Comparison of ENCODE assay signal across 26 cellular contexts in genomic region chr12:131290255-131290959, GRCh38.
DNase-seq lines count a peak whose midpoint lies in the region; ATAC-seq, FAIRE-seq and TF ChIP-seq lines count a peak whose summit lies in the region.
"Had no signal": no experiment of that assay in that cellular context is flagged by ENCODE, and none has a peak within 500 bp of the region (broad histone marks: within the 10 kb centered on the region; RNA-seq: fewer than 3 reads in every experiment).

No MANE protein-coding gene starts in this region.

- peak; percentile 12 for DNase-seq in activated CD8-positive, alpha-beta memory T cell treated with anti-CD3 and anti-CD28 coated beads, Interleukin-2, amount 10 ng/mL, durations not matched to agents 7 days and 5 days
- no peak for DNase-seq in activated CD8-positive, alpha-beta memory T cell treated with anti-CD3 and anti-CD28 coated beads for 24 hours
- DNase-seq in HTR-8/SVneo (ENCODE audit: insufficient read length, low spot score) (no peak), kidney (peak; percentile 4), posterior vena cava (ENCODE audit: low spot score) (peak; percentile 10), NCI-H2171 (lab: John Stamatoyannopoulos, UW) (no peak)
- DNase-seq: CD4-positive, CD25-positive, alpha-beta regulatory T cell; COR-L47; DMS 273 treated with DMSO at 0.1 percent for 48 hours; DND-41; H9; Kasumi-1; MG63; NCI-H1048; NCI-H1436; NCI-H2029 treated with DMSO at 0.1 percent for 48 hours; NCI-H2171 treated with DMSO at 0.1 percent for 48 hours; NCI-H446; NCI-H69 had no signal

- no peaks in the 10 kb centered on the region for H3K27me3 Mint-ChIP-seq in activated CD8-positive, alpha-beta memory T cell treated with anti-CD3 and anti-CD28 coated beads, Interleukin-2, amount 10 ng/mL, durations not matched to agents 7 days and 5 days
- H3K27me3 Mint-ChIP-seq: CD4-positive, CD25-positive, alpha-beta regulatory T cell; IgD-negative memory B cell had no signal

- H3K36me3 ChIP-seq in kidney (ENCODE audit: control insufficient read depth in 1 of 2, insufficient read depth in 2 of 2, low read length in 2 of 2): no peaks in the 10 kb centered on the region
- H3K36me3 ChIP-seq: MG63 had no signal

- H3K9me3 ChIP-seq in kidney (ENCODE audit: control insufficient read depth in 1 of 2, low read length in 2 of 2): no peaks in the 10 kb centered on the region
- H3K9me3 ChIP-seq: MG63 had no signal

- TF ChIP-seq CTCF in kidney (IDR thresholded peaks at IDR 0.05; ENCODE audit: borderline replicate concordance, extremely low read depth, insufficient read depth): no peak

- H3K9ac ChIP-seq in kidney (ENCODE audit: low read length in 2 of 2): no peak overlapping the region

- no peak overlapping the region for H3K27ac ChIP-seq in kidney (ENCODE audit: low read depth in 2 of 2, low read length in 2 of 2)
- H3K27ac ChIP-seq: 22Rv1, HL-60 had no signal

- no peaks in the 10 kb centered on the region for H3K4me1 ChIP-seq in kidney (ENCODE audit: control insufficient read depth in 1 of 2, insufficient read depth in 1 of 2, low read depth in 1 of 2, low read length in 2 of 2)

- FAIRE-seq in HTR-8/SVneo (lab: Jason Lieb, UNC): peak; percentile 98
- no peak for FAIRE-seq in kidney (lab: Jason Lieb, UNC)

- no peak overlapping the region for H3K4me3 ChIP-seq in kidney (ENCODE audit: low read length in 2 of 2)
- H3K4me3 ChIP-seq: MG63 had no signal

- H3K9me3 Mint-ChIP-seq in activated CD8-positive, alpha-beta memory T cell treated with anti-CD3 and anti-CD28 coated beads, Interleukin-2, amount 10 ng/mL, durations not matched to agents 7 days and 5 days (ENCODE audit: low read depth): no peaks in the 10 kb centered on the region

- intact Hi-C loops in kidney (cut with DNase I): no loop called here
- intact Hi-C loops in posterior vena cava (cut with DNase I): no loop called here

- H3K4me1 Mint-ChIP-seq in activated CD8-positive, alpha-beta memory T cell treated with anti-CD3 and anti-CD28 coated beads, Interleukin-2, amount 10 ng/mL, durations not matched to agents 7 days and 5 days: no peaks in the 10 kb centered on the region
- H3K4me1 Mint-ChIP-seq: B cell; CD4-positive, CD25-positive, alpha-beta regulatory T cell had no signal

- H3K27ac Mint-ChIP-seq in activated CD8-positive, alpha-beta memory T cell treated with anti-CD3 and anti-CD28 coated beads, Interleukin-2, amount 10 ng/mL, durations not matched to agents 7 days and 5 days: no peak overlapping the region
- H3K27ac Mint-ChIP-seq: B cell; CD4-positive, CD25-positive, alpha-beta regulatory T cell had no signal

- CTCF ChIA-PET in activated CD8-positive, alpha-beta memory T cell treated with anti-CD3 and anti-CD28 coated beads, Interleukin-2, amount 10 ng/mL, durations not matched to agents 7 days and 5 days (lab: Charles Lee): no interaction called here

- no peak for ATAC-seq in activated CD8-positive, alpha-beta memory T cell treated with anti-CD3 and anti-CD28 coated beads, Interleukin-2, amount 10 ng/mL, durations not matched to agents 7 days and 5 days
- no peak for ATAC-seq in GM21367 (IDR thresholded peaks at IDR 0.05; ENCODE audit: unreplicated experiment)
- ATAC-seq in HG03196 (IDR thresholded peaks at IDR 0.05; ENCODE audit: unreplicated experiment): no peak
- ATAC-seq: Panc1 had no signal

- H3K36me3 Mint-ChIP-seq in activated CD8-positive, alpha-beta memory T cell treated with anti-CD3 and anti-CD28 coated beads, Interleukin-2, amount 10 ng/mL, durations not matched to agents 7 days and 5 days: no peaks in the 10 kb centered on the region
- H3K36me3 Mint-ChIP-seq: CD4-positive, CD25-positive, alpha-beta regulatory T cell had no signal

- no peak overlapping the region for H3K4me3 Mint-ChIP-seq in activated CD8-positive, alpha-beta memory T cell treated with anti-CD3 and anti-CD28 coated beads, Interleukin-2, amount 10 ng/mL, durations not matched to agents 7 days and 5 days
- H3K4me3 Mint-ChIP-seq: B cell; CD4-positive, CD25-positive, alpha-beta regulatory T cell; H9 had no signal

Comparison
In these comparisons a context has a peak if more than half of its experiments do, and no peak if none do; other contexts are left out.
1. DNase-seq: peak in activated CD8-positive, alpha-beta memory T cell treated with anti-CD3 and anti-CD28 coated beads, Interleukin-2, amount 10 ng/mL, durations not matched to agents 7 days and 5 days (single experiment), kidney (single experiment) and posterior vena cava (single experiment); none in activated CD8-positive, alpha-beta memory T cell treated with anti-CD3 and anti-CD28 coated beads for 24 hours (single experiment), HTR-8/SVneo (single experiment) and NCI-H2171 (single experiment).